Comparison of ENCODE assay signal across 12 cellular contexts in genomic region chr11:94469416-94469815, GRCh38. TPM values are rescaled to one million over a fixed set of nuclear protein-coding genes. Genes with fewer than 3 reads are reported as not detected.
A peak's percentile ranks its signal among the peaks of the same experiment; 100 is the strongest.
DNase-seq lines count a peak whose midpoint lies in the region; ATAC-seq lines count a peak whose summit lies in the region.
"Had no signal": no experiment of that assay in that cellular context is flagged by ENCODE, and none has a peak within 500 bp of the region (broad histone marks: within the 10 kb centered on the region; RNA-seq: fewer than 3 reads in every experiment).

No MANE protein-coding gene starts in this region.

- ATAC-seq in GM18909 (IDR thresholded peaks at IDR 0.05; ENCODE audit: poor library complexity, unreplicated experiment) (peak; percentile 92), HG02571 (IDR thresholded peaks at IDR 0.05; ENCODE audit: unreplicated experiment) (peak; percentile 76), HG03354 (IDR thresholded peaks at IDR 0.05; ENCODE audit: poor library complexity, severe bottlenecking, unreplicated experiment) (peak; percentile 89)

- DNase-seq in CD1c-positive myeloid dendritic cell (ENCODE audit: extremely low spot score), result peak; percentile 39
- no peak for DNase-seq in NK-92 (lab: John Stamatoyannopoulos, UW; ENCODE audit: unreplicated experiment)
- DNase-seq in H7, result no peak
- DNase-seq in NCI-H1092 (lab: John Stamatoyannopoulos, UW), result no peak
- no peak for DNase-seq in DMS 273 (lab: John Stamatoyannopoulos, UW; ENCODE audit: unreplicated experiment)
- DNase-seq: activated CD4-positive, alpha-beta T cell treated with anti-CD3 and anti-CD28 coated beads, Interleukin-2, amount 10 ng/mL, durations not matched to agents 7 days and 5 days; spleen had no signal

- no peaks in the 10 kb centered on the region for H3K27me3 ChIP-seq in H7 (ENCODE audit: control insufficient read depth, insufficient read depth, low read length)
- H3K27me3 ChIP-seq: spleen had no signal

- peaks cover 2% of the 10 kb centered on the region for H3K36me3 ChIP-seq in H7 (replicated peaks; ENCODE audit: control insufficient read depth, insufficient read depth, low read length)

- H3K4me3 ChIP-seq in H7 (ENCODE audit: insufficient read depth, low read depth, low read length), result no peak overlapping the region
- H3K4me3 ChIP-seq: spleen had no signal

RNA-seq across cellular contexts. Expression of gene MRE11, which starts 24.2 kb away (rescaled TPM):
- total RNA-seq in H7 (2014; rRNA removed; shearing (Covaris generic)), result 14.8 and 18.5 TPM in 2 replicates

RNA-seq across cellular contexts. Expression of gene ANKRD49, which starts 24.4 kb away (rescaled TPM):
- total RNA-seq in H7 (2014; rRNA removed; shearing (Covaris generic)), result 10.0 and 18.2 TPM in 2 replicates

RNA-seq across cellular contexts. Expression of gene C11orf97, which starts 42.8 kb away (rescaled TPM):
- total RNA-seq in H7 (2014; rRNA removed; shearing (Covaris generic)), result not detected in 2 replicates
- total RNA-seq: activated CD4-positive, alpha-beta T cell treated with anti-CD3 and anti-CD28 coated beads, Interleukin-2, amount 10 ng/mL, durations not matched to agents 7 days and 5 days; HT1080; natural killer cell treated with Interleukin-12 subunit alpha and Interleukin-12 subunit beta and Interleukin-15 and Interleukin-18, amount 100 ng/mL, for 72 hours; spleen had no signal
